ENCODE assay signal across 8 cellular contexts in genomic region chr10:68828083-68828601, GRCh38. TPM values are rescaled to one million over a fixed set of nuclear protein-coding genes. Genes with fewer than 3 reads are reported as not detected.
DNase-seq lines count a peak whose midpoint lies in the region; ATAC-seq, FAIRE-seq and TF ChIP-seq lines count a peak whose summit lies in the region.
"Not testable (repeated sequence)": the region's sequence is repeated elsewhere in the genome, so short reads cannot be mapped to it uniquely, and the experiment has no call there.

No MANE protein-coding gene starts in this region.

- not testable (repeated sequence) for TF ChIP-seq EP300 in Ishikawa (IDR thresholded peaks at IDR 0.05; ENCODE audit: borderline replicate concordance); K562 (IDR thresholded peaks at IDR 0.05; ENCODE audit: low read length)

- H3K4me1 Mint-ChIP-seq in nephron progenitor cell, result peaks cover 43% of the 10 kb centered on the region

- H4K20me1 ChIP-seq in DOHH2 (ENCODE audit: control insufficient read depth, insufficient read depth, low read depth, low read length); K562 (replicated peaks; ENCODE audit: control insufficient read depth, insufficient read depth, low read length): not testable (repeated sequence)

- H3K4me3 Mint-ChIP-seq in nephron progenitor cell, result peak overlapping the region; percentile 82

- TF ChIP-seq CTCF in DOHH2 (IDR thresholded peaks at IDR 0.05; ENCODE audit: low read depth, low read length, poor library complexity, severe bottlenecking); WI38 (IDR thresholded peaks at IDR 0.05; ENCODE audit: low read depth, low read length); K562 (IDR thresholded peaks at IDR 0.05 in 2 of 3, conservative IDR thresholded peaks at IDR 0.05 in 1 of 3; ENCODE audit: insufficient read depth in 2 of 3, low read depth in 1 of 3, low read length in 3 of 3); left ventricle myocardium inferior (IDR thresholded peaks at IDR 0.05; ENCODE audit: borderline replicate concordance); nephron progenitor cell (IDR thresholded peaks at IDR 0.05); thoracic aorta (IDR thresholded peaks at IDR 0.05): not testable (repeated sequence)

- peak overlapping the region; percentile 61 for H3K4me3 ChIP-seq in DOHH2 (ENCODE audit: low read length)
- peak overlapping the region; percentile 33 for H3K4me3 ChIP-seq in WI38 (ENCODE audit: low read depth, low read length)
- H3K4me3 ChIP-seq in K562, result peak overlapping the region; percentile 22; the same call in 1 of the 2 replicates
- H3K4me3 ChIP-seq in left ventricle myocardium inferior, result peak overlapping the region; percentile 61
- peak overlapping the region; percentile 62 for H3K4me3 ChIP-seq in thoracic aorta

- not testable (repeated sequence) for H3K27me3 Mint-ChIP-seq in nephron progenitor cell (ENCODE audit: low read depth, poor library complexity)

- H3K27me3 ChIP-seq in DOHH2 (ENCODE audit: control insufficient read depth, low read length) (peaks cover 19% of the 10 kb centered on the region), K562 (ENCODE audit: control insufficient read depth in 2 of 2, insufficient read depth in 2 of 2, low read length in 2 of 2) (peaks cover 28 to 39% of the 10 kb centered on the region in 2 experiments; a peak in 4 of 5 replicates), left ventricle myocardium inferior (ENCODE audit: low read depth) (peaks cover 43% of the 10 kb centered on the region)
- not testable (repeated sequence) for H3K27me3 ChIP-seq in thoracic aorta (replicated peaks; ENCODE audit: insufficient read depth)

- CTCF ChIA-PET in K562 (lab: Yijun Ruan, JAX; ENCODE audit: low intra/inter-chr PET ratio), result interaction anchor here (0.6 to 0.8 kb wide), 3 partner anchors 37 to 616 kb away, joined by 3 to 5 read pairs (median 3); no protein-coding TSS in a partner anchor

- WGBS in K562 (ENCODE audit: insufficient coverage, low coverage, missing lambda C conversion rate), result 1% methylated on average over 25 of the region's 59 CpGs

- H3K4me1 ChIP-seq in DOHH2 (ENCODE audit: control insufficient read depth, low read length), result peaks cover 10% of the 10 kb centered on the region
- peaks cover 3 to 21% of the 10 kb centered on the region in 2 experiments; a peak in 3 of 5 replicates for H3K4me1 ChIP-seq in K562 (replicated peaks in 1 of 2; ENCODE audit: control insufficient read depth in 2 of 2, insufficient read depth in 2 of 2, low read length in 2 of 2)
- H3K4me1 ChIP-seq in left ventricle myocardium inferior, result peaks cover 11% of the 10 kb centered on the region
- H3K4me1 ChIP-seq in thoracic aorta (ENCODE audit: control insufficient read depth in 1 of 2, low read depth in 2 of 2), result not testable (repeated sequence)

- not testable (repeated sequence) for H3K9me2 ChIP-seq in DOHH2 (replicated peaks; ENCODE audit: control insufficient read depth, low read length)

- H3K9ac ChIP-seq in K562 (ENCODE audit: insufficient read depth in 1 of 2, low read depth in 2 of 2, low read length in 2 of 2), result peak overlapping the region in 1 of 2 experiments; percentile 83; a peak in 2 of 4 replicates

- not testable (repeated sequence) for H3K79me2 ChIP-seq in DOHH2 (ENCODE audit: control insufficient read depth, low read length); K562 (ENCODE audit: control insufficient read depth, insufficient read depth, low read length)

- H3K27ac ChIP-seq in DOHH2 (ENCODE audit: low read depth, low read length); K562 (ENCODE audit: extremely low read depth, low read depth, low read length); left ventricle myocardium inferior (replicated peaks); thoracic aorta: not testable (repeated sequence)

- peak overlapping the region; percentile 69 for H2AFZ ChIP-seq in K562 (ENCODE audit: low read depth, low read length)

- ATAC-seq in GM21717 (IDR thresholded peaks at IDR 0.05; ENCODE audit: unreplicated experiment) (peak; percentile 38), K562 (peak; percentile 63)
- ATAC-seq in thoracic aorta (ENCODE audit: insufficient number of reproducible peaks, low FRiP score, low read depth), result not testable (repeated sequence)

- H3K4me2 ChIP-seq in DOHH2 (ENCODE audit: low read length) (peak overlapping the region; percentile 66), K562 (ENCODE audit: insufficient read depth, low read length) (peak overlapping the region; percentile 48)

- not testable (repeated sequence) for H3F3A ChIP-seq in DOHH2 (ENCODE audit: control insufficient read depth, insufficient read depth)

- FAIRE-seq in K562 (lab: Jason Lieb, UNC), result not testable (repeated sequence)

- BruUV-seq in K562 (replicated peaks; lab: Mats Ljungman, UMichigan), result not testable (repeated sequence)

- not testable (repeated sequence) for H3K9me3 ChIP-seq in DOHH2 (ENCODE audit: control insufficient read depth, insufficient read depth, low read length); K562 (replicated peaks; ENCODE audit: control insufficient read depth, insufficient read depth, low read depth, low read length); left ventricle myocardium inferior (replicated peaks); thoracic aorta

- not testable (repeated sequence) for TF ChIP-seq RAD21 in Ishikawa (IDR thresholded peaks at IDR 0.05; ENCODE audit: low read depth); K562 (CRISPR knock-in tag; conservative IDR thresholded peaks at IDR 0.05 in 1 of 2, IDR thresholded peaks at IDR 0.05 in 1 of 2)

- intact Hi-C loops in K562 (cut with micrococcal nuclease); left ventricle myocardium inferior (cut with micrococcal nuclease): not testable (repeated sequence)

- POLR2A ChIA-PET in K562 (lab: Yijun Ruan, JAX), result interaction anchor here (0.8 to 2.4 kb wide), 6 partner anchors 8 to 16 kb away, joined by 3 to 8 read pairs (median 4); no protein-coding TSS in a partner anchor

- TF ChIP-seq POLR2A in K562 (conservative IDR thresholded peaks at IDR 0.05), result not testable (repeated sequence)

- not testable (repeated sequence) for H3K36me3 ChIP-seq in DOHH2 (ENCODE audit: control insufficient read depth, low read length); K562 (ENCODE audit: control insufficient read depth, insufficient read depth, low read length); left ventricle myocardium inferior; thoracic aorta

- DNase-seq in K562 (ENCODE audit: extremely low read depth in 1 of 4, low spot score in 3 of 4), result peak in 3 of 4 experiments; percentile 11 to 50 (median 49)
- DNase-seq in left ventricle myocardium inferior; thoracic aorta (ENCODE audit: low spot score): not testable (repeated sequence)
- DNase-seq in nephron progenitor cell, result peak; percentile 64

- not testable (repeated sequence) for H3K27ac Mint-ChIP-seq in nephron progenitor cell

- in situ Hi-C loops in K562 (cut with MboI), result not testable (repeated sequence)

- not testable (repeated sequence) for H3K36me3 Mint-ChIP-seq in nephron progenitor cell (ENCODE audit: low read depth)

- H3K9me1 ChIP-seq in K562 (ENCODE audit: control insufficient read depth, insufficient read depth, low read length), result not testable (repeated sequence)

- not testable (repeated sequence) for H3K9me3 Mint-ChIP-seq in nephron progenitor cell

TF ChIP-seq in Ishikawa, 13 proteins besides CTCF, POLR2A, EP300 and RAD21:
- 0 out of 2 replicates have a peak, but pooled peaks have one; percentile 36 for TF ChIP-seq ZBTB7A (IDR thresholded peaks at IDR 0.05; ENCODE audit: low read depth)

TF ChIP-seq in K562, 482 proteins besides CTCF, POLR2A, EP300 and RAD21 (continues in another document):
- TF ChIP-seq PHF8 (IDR thresholded peaks at IDR 0.05; ENCODE audit: borderline replicate concordance, low read length) (0 out of 2 replicates have a peak, but pooled peaks have one; percentile 10), CTBP1 (IDR thresholded peaks at IDR 0.05; ENCODE audit: borderline replicate concordance) (peak; percentile 27; the same call in 1 of the 2 replicates), TFAP4 (CRISPR knock-in tag; IDR thresholded peaks at IDR 0.05; ENCODE audit: borderline replicate concordance) (peak; percentile 64), ZFX (CRISPR knock-in tag; IDR thresholded peaks at IDR 0.05) (0 out of 2 replicates have a peak, but pooled peaks have one; percentile 18)

RNA-seq across cellular contexts. Expression of gene STOX1, which starts 0.8 kb away (rescaled TPM):
- 0.28 TPM in 1 of 2 replicates, not detected in the other for total RNA-seq in K562 (2011; cell fraction: chromatin; rRNA removed; ENCODE audit: low replicate concordance)
- 0.17 TPM in 1 of 2 replicates, not detected in the other for total RNA-seq in K562 (2011; cell fraction: nucleolus; rRNA removed)
- not detected in 2 replicates for total RNA-seq in K562 (2011; cell fraction: nucleoplasm; rRNA removed)
- 0.09 and 0.16 TPM in 2 replicates for total RNA-seq in K562 (2014; rRNA removed)
- total RNA-seq in K562 (2014; rRNA removed; fragmentation: Illumina TruSeq; extraction: Trizol), result 0.47 and 0.48 TPM in 2 replicates
- total RNA-seq in K562 (2015; rRNA removed; fragmentation: Illumina TruSeq; extraction: Trizol), result 0.87 and 0.98 TPM in 2 replicates
- total RNA-seq in K562 (2021), result 0.29 and 0.42 TPM in 2 replicates
- polyA plus RNA-seq in K562 (2011; rRNA removed), result 0.23 and 0.39 TPM in 2 replicates
- 0.04 and 0.13 TPM in 2 replicates for polyA plus RNA-seq in K562 (2011; cell fraction: cytosol; rRNA removed)
- polyA plus RNA-seq in K562 (2011; cell fraction: nucleus; rRNA removed), result 0.09 and 0.13 TPM in 2 replicates
- 0.49 and 1.1 TPM in 2 replicates for polyA plus RNA-seq in K562 (2012)
- polyA plus RNA-seq in K562 (2014; fragmentation: Illumina TruSeq; extraction: Trizol), result 0.29 and 0.36 TPM in 2 replicates
- under 1 TPM; 0.13 to 0.20 TPM for polyA plus RNA-seq in K562 (2014; fragmentation: Nextera tagmentation; extraction: Ambion mirVana)
- polyA plus RNA-seq in K562 (2014; rRNA removed), result 0.09 and 1.1 TPM in 2 replicates
- polyA minus RNA-seq in K562 (2011; rRNA and poly(A)+ RNA removed), result 0.53 and 0.57 TPM in 2 replicates
- polyA minus RNA-seq in K562 (2011; cell fraction: cytosol; rRNA and poly(A)+ RNA removed), result not detected in 2 replicates
- polyA minus RNA-seq in K562 (2011; cell fraction: nucleus; rRNA and poly(A)+ RNA removed), result 0.11 and 0.13 TPM in 2 replicates
- 0.33 TPM for total RNA-seq in left ventricle myocardium inferior
- total RNA-seq in thoracic aorta, result under 1 TPM in 1 of 2 donors, not detected in 1; 0.14 TPM
